In genomic region chr22:50250249-50250554, GRCh38 we compare ENCODE assay signal across 9 cellular contexts. TPM values are rescaled to one million over a fixed set of nuclear protein-coding genes. Genes with fewer than 3 reads are reported as not detected.
DNase-seq lines count a peak whose midpoint lies in the region; ATAC-seq, FAIRE-seq and TF ChIP-seq lines count a peak whose summit lies in the region.
"Had no signal": no experiment of that assay in that cellular context is flagged by ENCODE, and none has a peak within 500 bp of the region (broad histone marks: within the 10 kb centered on the region; RNA-seq: fewer than 3 reads in every experiment).

No MANE protein-coding gene starts in this region.

- H4K20me1 ChIP-seq in HepG2 (ENCODE audit: insufficient read depth, low read length) = no peaks in the 10 kb centered on the region

- no peaks in the 10 kb centered on the region for H3K36me3 Mint-ChIP-seq in activated T-cell treated with anti-CD3 and anti-CD28 coated beads, Interleukin-2, amount 50 U/mL, for 4 hours (ENCODE audit: insufficient read depth)
- H3K36me3 Mint-ChIP-seq in activated naive CD8-positive, alpha-beta T cell = no peaks in the 10 kb centered on the region

- H3K4me3 ChIP-seq in HepG2 (replicated peaks in 1 of 3; ENCODE audit: insufficient read depth in 1 of 3, low read depth in 2 of 3, low read length in 3 of 3) (peak overlapping the region; percentile 68 to 92 (median 84); a peak in 5 of 6 replicates), tibial artery (peak overlapping the region; percentile 66 to 70)

- no peak for ATAC-seq in activated T-cell treated with anti-CD3 and anti-CD28 coated beads, Interleukin-2, amount 50 U/mL, for 4 hours
- no peak for ATAC-seq in HepG2

- DNase-seq in activated T-cell treated with anti-CD3 and anti-CD28 coated beads, Interleukin-2, amount 50 U/mL, for 4 hours = no peak
- DNase-seq in activated T-cell treated with anti-CD3 and anti-CD28 coated beads, Interleukin-2, amount 50 U/mL, for 48 hours = no peak
- DNase-seq in HepG2 (ENCODE audit: low spot score) (no peak), tibial artery (no peak), DMS 273 treated with DMSO at 0.1 percent for 48 hours (lab: John Stamatoyannopoulos, UW) (no peak), DMS79 treated with DMSO at 0.1 percent for 48 hours (lab: John Stamatoyannopoulos, UW) (no peak), HCEC 1CT (no peak)
- DNase-seq: DMS79 had no signal

- POLR2A ChIA-PET in HepG2 (lab: Yijun Ruan, JAX) = interaction anchor here (1.5 to 2.3 kb wide), 8 partner anchors 9 to 275 kb away, joined by 3 to 14 read pairs (median 6); partner anchors contain the start of genes DENND6B and SCO2

- no peak for TF ChIP-seq CTCF in HepG2 (CRISPR knock-in tag; IDR thresholded peaks at IDR 0.05)
- no peak for TF ChIP-seq CTCF in tibial artery (IDR thresholded peaks at IDR 0.05)

- no peaks in the 10 kb centered on the region for H3K27me3 Mint-ChIP-seq in activated T-cell treated with anti-CD3 and anti-CD28 coated beads, Interleukin-2, amount 50 U/mL, for 4 hours (ENCODE audit: low read depth)
- H3K27me3 Mint-ChIP-seq in activated naive CD8-positive, alpha-beta T cell = no peaks in the 10 kb centered on the region

- no peak overlapping the region for H3K27ac Mint-ChIP-seq in activated naive CD8-positive, alpha-beta T cell

- H3K4me3 Mint-ChIP-seq in activated T-cell treated with anti-CD3 and anti-CD28 coated beads, Interleukin-2, amount 50 U/mL, for 4 hours = peak overlapping the region; percentile 78
- peak overlapping the region; percentile 81 for H3K4me3 Mint-ChIP-seq in activated naive CD8-positive, alpha-beta T cell

- H3K27ac ChIP-seq in HepG2 (ENCODE audit: extremely low read length, insufficient read depth, low read length) = peak overlapping the region; percentile 76
- H3K27ac ChIP-seq in tibial artery = peak overlapping the region; percentile 70 to 76

- H3K9me3 ChIP-seq in HepG2 (ENCODE audit: low read length) (no peaks in the 10 kb centered on the region), tibial artery (no peaks in the 10 kb centered on the region)

- CTCF ChIA-PET in HepG2 (lab: Yijun Ruan, JAX; ENCODE audit: low intra/inter-chr PET ratio, low total read pairs) = interaction anchor here (1.2 kb wide), 1 partner anchor 9 kb away, joined by 4 read pairs; no protein-coding TSS in a partner anchor

- no peaks in the 10 kb centered on the region for H3K9me3 Mint-ChIP-seq in activated T-cell treated with anti-CD3 and anti-CD28 coated beads, Interleukin-2, amount 50 U/mL, for 4 hours
- H3K9me3 Mint-ChIP-seq in activated naive CD8-positive, alpha-beta T cell (ENCODE audit: low read depth) = no peaks in the 10 kb centered on the region

- H3K36me3 ChIP-seq in HepG2 (replicated peaks in 1 of 2; ENCODE audit: control insufficient read depth in 1 of 2, insufficient read depth in 2 of 2, low read length in 2 of 2) = peaks cover 4 to 9% of the 10 kb centered on the region in 2 experiments; a peak in 3 of 5 replicates
- peaks cover 0 to 16% (median 5%) of the 10 kb centered on the region in 3 donors for H3K36me3 ChIP-seq in tibial artery

- H3K4me2 ChIP-seq in HepG2 (ENCODE audit: low read depth, low read length) = peak overlapping the region; percentile 96

- BruUV-seq in HepG2 (replicated peaks; lab: Mats Ljungman, UMichigan) = no TSS peak

- 60% methylated on average over 5 of the region's 11 CpGs for WGBS in HepG2 (ENCODE audit: low lambda C conversion rate)

- peak in 1 of 2 experiments; percentile 36; a peak in 1 of 4 replicates for TF ChIP-seq POLR2A in HepG2 (IDR thresholded peaks at IDR 0.05; ENCODE audit: insufficient read depth in 1 of 2, low read depth in 2 of 2, low read length in 2 of 2)

- H3K9ac ChIP-seq in HepG2 (ENCODE audit: insufficient read depth, low read depth, low read length) = peak overlapping the region; percentile 84

- H3K4me1 Mint-ChIP-seq in activated T-cell treated with anti-CD3 and anti-CD28 coated beads, Interleukin-2, amount 50 U/mL, for 4 hours (ENCODE audit: low read depth) = peaks cover 20% of the 10 kb centered on the region
- peaks cover 4% of the 10 kb centered on the region for H3K4me1 Mint-ChIP-seq in activated naive CD8-positive, alpha-beta T cell (ENCODE audit: low read depth)

- no peak for FAIRE-seq in HepG2 (lab: Jason Lieb, UNC)

- peaks cover 13% of the 10 kb centered on the region for H3K79me2 ChIP-seq in HepG2 (ENCODE audit: insufficient read depth, low read length)

- TF ChIP-seq EP300 in HepG2 (IDR thresholded peaks at IDR 0.05; ENCODE audit: low read depth in 2 of 2, low read length in 2 of 2) = no peak
- no peak for TF ChIP-seq EP300 in HepG2 (CRISPR knock-in tag; IDR thresholded peaks at IDR 0.05; ENCODE audit: borderline replicate concordance)

- H3K27me3 ChIP-seq in HepG2 (ENCODE audit: control insufficient read depth in 1 of 2, insufficient read depth in 2 of 2, low read length in 2 of 2) = no peaks in the 10 kb centered on the region; a peak in 1 of 5 replicates
- no peaks in the 10 kb centered on the region for H3K27me3 ChIP-seq in tibial artery

- H3K4me1 ChIP-seq in HepG2 (ENCODE audit: insufficient read depth, low read length) (peaks cover 49% of the 10 kb centered on the region), tibial artery (peaks cover 0 to 52% (median 36%) of the 10 kb centered on the region in 4 donors)

- H2AFZ ChIP-seq in HepG2 (ENCODE audit: low read length) = no peak overlapping the region

- no peak for TF ChIP-seq RAD21 in HepG2 (CRISPR knock-in tag; IDR thresholded peaks at IDR 0.05)

- intact Hi-C loops in HepG2 (cut with micrococcal nuclease; ENCODE audit: unreplicated experiment) = no loop called here
- intact Hi-C loops in tibial artery (cut with DNase I; ENCODE audit: low total_unique reads) = loop anchor here (10.0 kb wide), 1 partner anchor 195 kb away; no protein-coding TSS in a partner anchor

- in situ Hi-C loops in HepG2 (cut with HindIII; ENCODE audit: extremely low pct_ligation_motif_present, low pct_unique_long_range_greater_than_20kb) = no loop called here

RNA-seq across cellular contexts. Expression of gene HDAC10, which starts 0.9 kb away (rescaled TPM):
- 10 to 100 TPM; 45.1 to 50.6 (median 48.2) TPM for total RNA-seq in activated T-cell treated with anti-CD3 and anti-CD28 coated beads, Interleukin-2, amount 50 U/mL, for 4 hours
- total RNA-seq in HepG2 (2016; rRNA removed; fragmentation: Illumina TruSeq; extraction: Trizol) = 4.0 and 13.9 TPM in 2 replicates
- total RNA-seq in HepG2 (2016; cell fraction: cytosol; rRNA removed; fragmentation: Illumina TruSeq; extraction: Trizol; ENCODE audit: low read depth) = 7.1 and 8.7 TPM in 2 replicates
- 4.1 and 13.9 TPM in 2 replicates for total RNA-seq in HepG2 (2016; cell fraction: insoluble cytoplasmic fraction; rRNA removed; fragmentation: Illumina TruSeq; extraction: Trizol)
- 4.4 and 4.6 TPM in 2 replicates for total RNA-seq in HepG2 (2016; cell fraction: membrane; rRNA removed; fragmentation: Illumina TruSeq; extraction: Trizol)
- 23.1 and 23.7 TPM in 2 replicates for total RNA-seq in HepG2 (2016; cell fraction: nucleus; rRNA removed; fragmentation: Illumina TruSeq; extraction: Trizol)
- 14.9 and 19.7 TPM in 2 replicates for polyA plus RNA-seq in HepG2 (2011; rRNA removed)
- 1.8 and 3.9 TPM in 2 replicates for polyA plus RNA-seq in HepG2 (2011; cell fraction: cytosol; rRNA removed)
- 257 and 366 TPM in 2 replicates for polyA plus RNA-seq in HepG2 (2011; cell fraction: nucleus; rRNA removed)
- polyA plus RNA-seq in HepG2 (2012) = 15.0 and 23.8 TPM in 2 replicates
- polyA plus RNA-seq in HepG2 (2016; cell fraction: cytosol; fragmentation: Illumina TruSeq; extraction: Trizol; ENCODE audit: low read depth) = 0.86 TPM in 2 replicates
- 3.2 and 5.7 TPM in 2 replicates for polyA plus RNA-seq in HepG2 (2016; cell fraction: insoluble cytoplasmic fraction; fragmentation: Illumina TruSeq; extraction: Trizol; ENCODE audit: low read depth)
- polyA plus RNA-seq in HepG2 (2016; cell fraction: membrane; fragmentation: Illumina TruSeq; extraction: Trizol; ENCODE audit: low read depth) = 2.1 TPM in 2 replicates
- 72.4 and 82.8 TPM in 2 replicates for polyA plus RNA-seq in HepG2 (2016; cell fraction: nucleus; fragmentation: Illumina TruSeq; extraction: Trizol; ENCODE audit: insufficient read depth, low read depth)
- polyA minus RNA-seq in HepG2 (2011; rRNA and poly(A)+ RNA removed; ENCODE audit: low replicate concordance) = 7.7 and 20.9 TPM in 2 replicates
- 3.9 and 4.2 TPM in 2 replicates for polyA minus RNA-seq in HepG2 (2011; cell fraction: cytosol; rRNA and poly(A)+ RNA removed)
- 34.9 and 37.9 TPM in 2 replicates for polyA minus RNA-seq in HepG2 (2011; cell fraction: nucleus; rRNA and poly(A)+ RNA removed)

RNA-seq across cellular contexts. Expression of gene TUBGCP6, which starts 5.4 kb away (rescaled TPM):
- 10 to 100 TPM; 44.5 to 50.6 (median 48.3) TPM for total RNA-seq in activated T-cell treated with anti-CD3 and anti-CD28 coated beads, Interleukin-2, amount 50 U/mL, for 4 hours
- 5.8 and 15.7 TPM in 2 replicates for total RNA-seq in HepG2 (2016; rRNA removed; fragmentation: Illumina TruSeq; extraction: Trizol)
- total RNA-seq in HepG2 (2016; cell fraction: cytosol; rRNA removed; fragmentation: Illumina TruSeq; extraction: Trizol; ENCODE audit: low read depth) = 3.8 and 4.4 TPM in 2 replicates
- 4.6 and 17.4 TPM in 2 replicates for total RNA-seq in HepG2 (2016; cell fraction: insoluble cytoplasmic fraction; rRNA removed; fragmentation: Illumina TruSeq; extraction: Trizol)
- total RNA-seq in HepG2 (2016; cell fraction: membrane; rRNA removed; fragmentation: Illumina TruSeq; extraction: Trizol) = 4.6 and 5.1 TPM in 2 replicates
- 23.1 and 29.5 TPM in 2 replicates for total RNA-seq in HepG2 (2016; cell fraction: nucleus; rRNA removed; fragmentation: Illumina TruSeq; extraction: Trizol)
- polyA plus RNA-seq in HepG2 (2011; rRNA removed) = 14.6 and 23.7 TPM in 2 replicates
- polyA plus RNA-seq in HepG2 (2011; cell fraction: cytosol; rRNA removed) = 2.6 and 4.8 TPM in 2 replicates
- polyA plus RNA-seq in HepG2 (2011; cell fraction: nucleus; rRNA removed) = 276 and 340 TPM in 2 replicates
- 13.4 and 15.8 TPM in 2 replicates for polyA plus RNA-seq in HepG2 (2012)
- polyA plus RNA-seq in HepG2 (2016; cell fraction: cytosol; fragmentation: Illumina TruSeq; extraction: Trizol; ENCODE audit: low read depth) = 0.95 and 1.2 TPM in 2 replicates
- 3.6 and 4.4 TPM in 2 replicates for polyA plus RNA-seq in HepG2 (2016; cell fraction: insoluble cytoplasmic fraction; fragmentation: Illumina TruSeq; extraction: Trizol; ENCODE audit: low read depth)
- polyA plus RNA-seq in HepG2 (2016; cell fraction: membrane; fragmentation: Illumina TruSeq; extraction: Trizol; ENCODE audit: low read depth) = 0.86 and 2.1 TPM in 2 replicates
- 62.8 and 72.9 TPM in 2 replicates for polyA plus RNA-seq in HepG2 (2016; cell fraction: nucleus; fragmentation: Illumina TruSeq; extraction: Trizol; ENCODE audit: insufficient read depth, low read depth)
- 11.6 and 16.8 TPM in 2 replicates for polyA minus RNA-seq in HepG2 (2011; rRNA and poly(A)+ RNA removed; ENCODE audit: low replicate concordance)
- 2.7 and 4.0 TPM in 2 replicates for polyA minus RNA-seq in HepG2 (2011; cell fraction: cytosol; rRNA and poly(A)+ RNA removed)
- 32.9 and 40.9 TPM in 2 replicates for polyA minus RNA-seq in HepG2 (2011; cell fraction: nucleus; rRNA and poly(A)+ RNA removed)

RNA-seq across cellular contexts. Expression of gene MAPK12, which starts 11.3 kb away (rescaled TPM):
- total RNA-seq in activated T-cell treated with anti-CD3 and anti-CD28 coated beads, Interleukin-2, amount 50 U/mL, for 4 hours = 1 to 10 TPM; 3.3 to 4.3 (median 3.9) TPM
- 15.0 and 23.3 TPM in 2 replicates for total RNA-seq in HepG2 (2016; rRNA removed; fragmentation: Illumina TruSeq; extraction: Trizol)
- total RNA-seq in HepG2 (2016; cell fraction: cytosol; rRNA removed; fragmentation: Illumina TruSeq; extraction: Trizol; ENCODE audit: low read depth) = 25.0 and 26.8 TPM in 2 replicates
- total RNA-seq in HepG2 (2016; cell fraction: insoluble cytoplasmic fraction; rRNA removed; fragmentation: Illumina TruSeq; extraction: Trizol) = 15.4 and 25.6 TPM in 2 replicates
- total RNA-seq in HepG2 (2016; cell fraction: membrane; rRNA removed; fragmentation: Illumina TruSeq; extraction: Trizol) = 43.0 and 45.2 TPM in 2 replicates
- 20.3 and 23.6 TPM in 2 replicates for total RNA-seq in HepG2 (2016; cell fraction: nucleus; rRNA removed; fragmentation: Illumina TruSeq; extraction: Trizol)
- polyA plus RNA-seq in HepG2 (2011; rRNA removed) = 22.2 and 22.8 TPM in 2 replicates
- polyA plus RNA-seq in HepG2 (2011; cell fraction: cytosol; rRNA removed) = 12.9 and 20.7 TPM in 2 replicates
- 115 and 151 TPM in 2 replicates for polyA plus RNA-seq in HepG2 (2011; cell fraction: nucleus; rRNA removed)
- 6.9 and 10.9 TPM in 2 replicates for polyA plus RNA-seq in HepG2 (2012)
- 27.8 and 28.1 TPM in 2 replicates for polyA plus RNA-seq in HepG2 (2016; cell fraction: cytosol; fragmentation: Illumina TruSeq; extraction: Trizol; ENCODE audit: low read depth)
- 14.6 and 16.4 TPM in 2 replicates for polyA plus RNA-seq in HepG2 (2016; cell fraction: insoluble cytoplasmic fraction; fragmentation: Illumina TruSeq; extraction: Trizol; ENCODE audit: low read depth)
- 37.0 and 38.8 TPM in 2 replicates for polyA plus RNA-seq in HepG2 (2016; cell fraction: membrane; fragmentation: Illumina TruSeq; extraction: Trizol; ENCODE audit: low read depth)
- polyA plus RNA-seq in HepG2 (2016; cell fraction: nucleus; fragmentation: Illumina TruSeq; extraction: Trizol; ENCODE audit: insufficient read depth, low read depth) = 56.9 and 60.1 TPM in 2 replicates
- 16.5 and 18.7 TPM in 2 replicates for polyA minus RNA-seq in HepG2 (2011; rRNA and poly(A)+ RNA removed; ENCODE audit: low replicate concordance)
- polyA minus RNA-seq in HepG2 (2011; cell fraction: cytosol; rRNA and poly(A)+ RNA removed) = 5.1 and 9.2 TPM in 2 replicates
- 25.6 and 25.8 TPM in 2 replicates for polyA minus RNA-seq in HepG2 (2011; cell fraction: nucleus; rRNA and poly(A)+ RNA removed)

RNA-seq across cellular contexts. Expression of gene MAPK11, which starts 20.0 kb away (rescaled TPM):
- total RNA-seq in activated T-cell treated with anti-CD3 and anti-CD28 coated beads, Interleukin-2, amount 50 U/mL, for 4 hours = 10 to 100 TPM in 1 of 3 donors, 1 to 10 TPM in 2; 9.4 to 10.1 (median 9.8) TPM
- total RNA-seq in HepG2 (2016; rRNA removed; fragmentation: Illumina TruSeq; extraction: Trizol) = 0.15 TPM in 1 of 2 replicates, not detected in the other
- total RNA-seq in HepG2 (2016; cell fraction: cytosol; rRNA removed; fragmentation: Illumina TruSeq; extraction: Trizol; ENCODE audit: low read depth) = not detected in 2 replicates
- total RNA-seq in HepG2 (2016; cell fraction: insoluble cytoplasmic fraction; rRNA removed; fragmentation: Illumina TruSeq; extraction: Trizol) = 0.12 and 0.15 TPM in 2 replicates
- total RNA-seq in HepG2 (2016; cell fraction: membrane; rRNA removed; fragmentation: Illumina TruSeq; extraction: Trizol) = 0.10 and 0.19 TPM in 2 replicates
- total RNA-seq in HepG2 (2016; cell fraction: nucleus; rRNA removed; fragmentation: Illumina TruSeq; extraction: Trizol) = 0.28 TPM in 1 of 2 replicates, not detected in the other
- polyA plus RNA-seq in HepG2 (2011; rRNA removed) = 0.17 and 0.46 TPM in 2 replicates
- polyA plus RNA-seq in HepG2 (2011; cell fraction: cytosol; rRNA removed) = 0.13 and 0.19 TPM in 2 replicates
- 1.9 TPM in 2 replicates for polyA plus RNA-seq in HepG2 (2011; cell fraction: nucleus; rRNA removed)
- 0.21 TPM in 1 of 2 replicates, not detected in the other for polyA plus RNA-seq in HepG2 (2012)
- 0.05 and 0.07 TPM in 2 replicates for polyA plus RNA-seq in HepG2 (2016; cell fraction: cytosol; fragmentation: Illumina TruSeq; extraction: Trizol; ENCODE audit: low read depth)
- 0.19 and 0.24 TPM in 2 replicates for polyA plus RNA-seq in HepG2 (2016; cell fraction: insoluble cytoplasmic fraction; fragmentation: Illumina TruSeq; extraction: Trizol; ENCODE audit: low read depth)
- 0.13 TPM in 1 of 2 replicates, not detected in the other for polyA plus RNA-seq in HepG2 (2016; cell fraction: membrane; fragmentation: Illumina TruSeq; extraction: Trizol; ENCODE audit: low read depth)
- 0.25 and 0.37 TPM in 2 replicates for polyA plus RNA-seq in HepG2 (2016; cell fraction: nucleus; fragmentation: Illumina TruSeq; extraction: Trizol; ENCODE audit: insufficient read depth, low read depth)
- polyA minus RNA-seq in HepG2 (2011; rRNA and poly(A)+ RNA removed; ENCODE audit: low replicate concordance) = 0.58 and 0.94 TPM in 2 replicates
- polyA minus RNA-seq in HepG2 (2011; cell fraction: cytosol; rRNA and poly(A)+ RNA removed) = not detected in 2 replicates
- polyA minus RNA-seq in HepG2 (2011; cell fraction: nucleus; rRNA and poly(A)+ RNA removed) = 0.13 TPM in 1 of 2 replicates, not detected in the other

RNA-seq across cellular contexts. Expression of gene SELENOO, which starts 49.4 kb away (rescaled TPM):
- 10 to 100 TPM; 24.4 to 27.9 (median 26.9) TPM for total RNA-seq in activated T-cell treated with anti-CD3 and anti-CD28 coated beads, Interleukin-2, amount 50 U/mL, for 4 hours
- total RNA-seq in HepG2 (2016; rRNA removed; fragmentation: Illumina TruSeq; extraction: Trizol) = 12.5 and 19.0 TPM in 2 replicates
- total RNA-seq in HepG2 (2016; cell fraction: cytosol; rRNA removed; fragmentation: Illumina TruSeq; extraction: Trizol; ENCODE audit: low read depth) = 2.8 and 3.8 TPM in 2 replicates
- 9.4 and 19.8 TPM in 2 replicates for total RNA-seq in HepG2 (2016; cell fraction: insoluble cytoplasmic fraction; rRNA removed; fragmentation: Illumina TruSeq; extraction: Trizol)
- 6.0 and 7.6 TPM in 2 replicates for total RNA-seq in HepG2 (2016; cell fraction: membrane; rRNA removed; fragmentation: Illumina TruSeq; extraction: Trizol)
- total RNA-seq in HepG2 (2016; cell fraction: nucleus; rRNA removed; fragmentation: Illumina TruSeq; extraction: Trizol) = 18.8 and 19.9 TPM in 2 replicates
- 14.4 and 18.7 TPM in 2 replicates for polyA plus RNA-seq in HepG2 (2011; rRNA removed)
- polyA plus RNA-seq in HepG2 (2011; cell fraction: cytosol; rRNA removed) = 10.0 and 18.1 TPM in 2 replicates
- polyA plus RNA-seq in HepG2 (2011; cell fraction: nucleus; rRNA removed) = 88.6 and 104 TPM in 2 replicates
- 10.9 and 17.7 TPM in 2 replicates for polyA plus RNA-seq in HepG2 (2012)
- 3.5 and 4.0 TPM in 2 replicates for polyA plus RNA-seq in HepG2 (2016; cell fraction: cytosol; fragmentation: Illumina TruSeq; extraction: Trizol; ENCODE audit: low read depth)
- 9.5 and 12.3 TPM in 2 replicates for polyA plus RNA-seq in HepG2 (2016; cell fraction: insoluble cytoplasmic fraction; fragmentation: Illumina TruSeq; extraction: Trizol; ENCODE audit: low read depth)
- 4.9 and 5.3 TPM in 2 replicates for polyA plus RNA-seq in HepG2 (2016; cell fraction: membrane; fragmentation: Illumina TruSeq; extraction: Trizol; ENCODE audit: low read depth)
- polyA plus RNA-seq in HepG2 (2016; cell fraction: nucleus; fragmentation: Illumina TruSeq; extraction: Trizol; ENCODE audit: insufficient read depth, low read depth) = 54.2 and 57.7 TPM in 2 replicates
- 9.7 and 16.7 TPM in 2 replicates for polyA minus RNA-seq in HepG2 (2011; rRNA and poly(A)+ RNA removed; ENCODE audit: low replicate concordance)
- 6.4 and 6.9 TPM in 2 replicates for polyA minus RNA-seq in HepG2 (2011; cell fraction: cytosol; rRNA and poly(A)+ RNA removed)
- 7.5 and 7.7 TPM in 2 replicates for polyA minus RNA-seq in HepG2 (2011; cell fraction: nucleus; rRNA and poly(A)+ RNA removed)
